ENCODE assay signal across 8 cellular contexts in the genomic region with DNA sequence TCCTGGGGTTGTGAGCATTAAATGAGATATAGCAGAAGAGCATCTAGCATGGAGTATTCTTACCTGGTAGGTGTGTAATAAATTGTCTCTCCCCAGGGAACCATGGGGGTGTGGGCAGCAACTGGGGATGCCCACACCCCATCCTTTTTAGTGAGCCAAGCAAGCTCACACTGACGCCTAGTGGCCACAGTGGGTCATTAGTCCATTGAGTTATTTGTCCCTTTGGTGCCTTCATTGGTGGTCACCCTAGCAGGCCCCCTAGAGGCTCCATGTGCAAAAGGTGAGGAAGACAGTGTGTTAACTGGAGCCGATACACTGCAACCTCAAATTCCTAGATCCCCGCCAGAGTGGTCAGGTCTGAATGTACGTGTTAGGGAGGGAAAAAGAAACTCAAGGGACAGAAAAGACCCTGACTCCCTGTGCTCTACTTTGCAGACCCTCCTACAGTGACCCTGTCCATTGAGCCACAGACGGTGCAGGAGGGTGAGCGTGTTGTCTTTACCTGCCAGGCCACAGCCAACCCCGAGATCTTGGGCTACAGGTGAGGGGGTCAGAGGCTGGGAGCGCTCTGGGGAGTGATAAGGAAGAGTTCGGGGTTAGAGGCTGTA.
DNase-seq lines count a peak whose midpoint lies in the region; ATAC-seq and TF ChIP-seq lines count a peak whose summit lies in the region.

No MANE protein-coding gene starts in this region.

- H3K27ac Mint-ChIP-seq in GM23338 = no peak overlapping the region; the same call in 1 of the 2 replicates
- no peak overlapping the region for H3K27ac Mint-ChIP-seq in activated naive CD8-positive, alpha-beta T cell treated with anti-CD3 and anti-CD28 coated beads, Interleukin-2, amount 10 ng/mL, durations not matched to agents 7 days and 5 days

- DNase-seq in DND-41 = peak; percentile 47
- DNase-seq in GM23338 (ENCODE audit: low spot score) = peak; percentile 95
- DNase-seq in NCI-H446 treated with DMSO at 0.1 percent for 48 hours (lab: John Stamatoyannopoulos, UW) = peak; percentile 41
- peak; percentile 31 for DNase-seq in activated naive CD8-positive, alpha-beta T cell treated with anti-CD3 and anti-CD28 coated beads, Interleukin-2, amount 10 ng/mL, durations not matched to agents 7 days and 5 days
- peak; percentile 43 for DNase-seq in left ventricle myocardium superior
- DNase-seq in skeletal muscle cell (ENCODE audit: low read depth) = peak; percentile 17

- peaks cover 11% of the 10 kb centered on the region for H3K27me3 Mint-ChIP-seq in GM23338 (ENCODE audit: insufficient read depth, low read depth, poor library complexity)
- H3K27me3 Mint-ChIP-seq in activated naive CD8-positive, alpha-beta T cell treated with anti-CD3 and anti-CD28 coated beads, Interleukin-2, amount 10 ng/mL, durations not matched to agents 7 days and 5 days = peaks cover 2% of the 10 kb centered on the region

- no peak overlapping the region for H3K4me3 Mint-ChIP-seq in GM23338
- no peak overlapping the region for H3K4me3 Mint-ChIP-seq in activated naive CD8-positive, alpha-beta T cell treated with anti-CD3 and anti-CD28 coated beads, Interleukin-2, amount 10 ng/mL, durations not matched to agents 7 days and 5 days

- ATAC-seq in DND-41 (ENCODE audit: insufficient read depth, low read depth) (peak; percentile 72), GM23338 (peak; percentile 98), left ventricle myocardium superior (peak; percentile 57), GM21786 (IDR thresholded peaks at IDR 0.05; ENCODE audit: unreplicated experiment) (no peak), GM18502 (IDR thresholded peaks at IDR 0.05; ENCODE audit: poor library complexity, unreplicated experiment) (no peak)
- ATAC-seq in activated naive CD8-positive, alpha-beta T cell treated with anti-CD3 and anti-CD28 coated beads, Interleukin-2, amount 10 ng/mL, durations not matched to agents 7 days and 5 days (ENCODE audit: low read depth) = no peak

- no peaks in the 10 kb centered on the region for H3K4me1 ChIP-seq in DND-41 (ENCODE audit: insufficient read depth, low read length)
- H3K4me1 ChIP-seq in GM23338 (ENCODE audit: insufficient read depth) = no peaks in the 10 kb centered on the region

- TF ChIP-seq CTCF in DND-41 (IDR thresholded peaks at IDR 0.05; ENCODE audit: borderline replicate concordance, extremely low read depth, low read length, poor library complexity, severe bottlenecking) = peak; percentile 70
- peak; percentile 99 to 100 for TF ChIP-seq CTCF in GM23338 (conservative IDR thresholded peaks at IDR 0.05; ENCODE audit: low read depth in 2 of 2)

- intact Hi-C loops in left ventricle myocardium superior (cut with micrococcal nuclease) = loop anchor here (10.0 kb wide), 1 partner anchor 93 kb away; a partner anchor contains a TSS

- peaks cover 66% of the 10 kb centered on the region for H3K36me3 Mint-ChIP-seq in GM23338 (ENCODE audit: low read depth)
- no peaks in the 10 kb centered on the region for H3K36me3 Mint-ChIP-seq in activated naive CD8-positive, alpha-beta T cell treated with anti-CD3 and anti-CD28 coated beads, Interleukin-2, amount 10 ng/mL, durations not matched to agents 7 days and 5 days

- H3K27ac ChIP-seq in DND-41 (ENCODE audit: low read length) (no peak overlapping the region), GM23338 (ENCODE audit: low read depth) (0 out of 2 replicates have a peak overlapping the region, but pooled peaks have one; percentile 45)

- H3K79me2 ChIP-seq in DND-41 (ENCODE audit: insufficient read depth, low read length) = no peaks in the 10 kb centered on the region
- no peaks in the 10 kb centered on the region for H3K79me2 ChIP-seq in GM23338 (replicated peaks; ENCODE audit: insufficient read depth)

- H3K4me3 ChIP-seq in DND-41 (ENCODE audit: low read depth in 1 of 2, low read length in 2 of 2) (no peak overlapping the region), GM23338 (no peak overlapping the region), skeletal muscle cell (ENCODE audit: low read depth, low read length) (no peak overlapping the region)

- peaks cover 7% of the 10 kb centered on the region for H3K4me1 Mint-ChIP-seq in GM23338
- no peaks in the 10 kb centered on the region for H3K4me1 Mint-ChIP-seq in activated naive CD8-positive, alpha-beta T cell treated with anti-CD3 and anti-CD28 coated beads, Interleukin-2, amount 10 ng/mL, durations not matched to agents 7 days and 5 days

- POLR2A ChIA-PET in activated naive CD8-positive, alpha-beta T cell treated with anti-CD3 and anti-CD28 coated beads, Interleukin-2, amount 10 ng/mL, durations not matched to agents 7 days and 5 days (lab: Charles Lee) = no interaction called here

- H3K9me3 ChIP-seq in DND-41 (ENCODE audit: insufficient read depth, low read length, severe bottlenecking) = no peaks in the 10 kb centered on the region

- H3K36me3 ChIP-seq in DND-41 (ENCODE audit: insufficient read depth, low read length) (peaks cover 59% of the 10 kb centered on the region), GM23338 (ENCODE audit: insufficient read depth) (peaks cover 23% of the 10 kb centered on the region; the same call in 1 of the 2 replicates)

- H3K9me2 ChIP-seq in GM23338 (ENCODE audit: insufficient read depth) = no peaks in the 10 kb centered on the region

- H3F3A ChIP-seq in GM23338 (replicated peaks; ENCODE audit: low read depth) = 0 out of 2 replicates have a peak, but pooled peaks cover 2% of the 10 kb centered on the region

- H2AFZ ChIP-seq in DND-41 (ENCODE audit: low read depth, low read length) (no peak overlapping the region), GM23338 (no peak overlapping the region)

- H3K4me2 ChIP-seq in DND-41 (ENCODE audit: insufficient read depth, low read length) = no peak overlapping the region
- H3K4me2 ChIP-seq in GM23338 = no peak overlapping the region

- H4K20me1 ChIP-seq in DND-41 (ENCODE audit: insufficient read depth, low read length) = no peaks in the 10 kb centered on the region; the same call in 1 of the 2 replicates
- H4K20me1 ChIP-seq in GM23338 (replicated peaks; ENCODE audit: insufficient read depth) = no peaks in the 10 kb centered on the region

- no peaks in the 10 kb centered on the region for H3K9me3 Mint-ChIP-seq in GM23338
- H3K9me3 Mint-ChIP-seq in activated naive CD8-positive, alpha-beta T cell treated with anti-CD3 and anti-CD28 coated beads, Interleukin-2, amount 10 ng/mL, durations not matched to agents 7 days and 5 days = no peaks in the 10 kb centered on the region

- H3K9ac ChIP-seq in DND-41 (ENCODE audit: low read depth, low read length) = no peak overlapping the region

- H3K27me3 ChIP-seq in DND-41 (ENCODE audit: insufficient read depth, low read length, poor library complexity) (no peaks in the 10 kb centered on the region), GM23338 (ENCODE audit: insufficient read depth) (no peaks in the 10 kb centered on the region)

TF ChIP-seq in GM23338, 12 proteins besides CTCF, POLR2A, EP300 and RAD21:
- TF ChIP-seq EZH2 (IDR thresholded peaks at IDR 0.05; ENCODE audit: low read depth, unreplicated experiment) = no peak
- no peak; the same call in 1 of the 2 replicates for TF ChIP-seq NANOG (IDR thresholded peaks at IDR 0.05; ENCODE audit: borderline replicate concordance)
- TF ChIP-seq CREB1 (CRISPR knock-in tag; IDR thresholded peaks at IDR 0.05; ENCODE audit: low read depth) = peak; percentile 52

Comparison
In these comparisons a context has a peak if more than half of its experiments do, and no peak if none do; other contexts are left out.
1. ATAC-seq: peak in DND-41 (single experiment), GM23338 (single experiment) and left ventricle myocardium superior (single experiment); none in activated naive CD8-positive, alpha-beta T cell treated with anti-CD3 and anti-CD28 coated beads, Interleukin-2, amount 10 ng/mL, durations not matched to agents 7 days and 5 days (single experiment), GM21786 (single experiment) and GM18502 (single experiment).
2. DNase-seq: peak in every context shown above with its lines; median percentile 95 in GM23338; 47 in DND-41; 43 in left ventricle myocardium superior; 41 in NCI-H446 treated with DMSO at 0.1 percent for 48 hours; 31 in activated naive CD8-positive, alpha-beta T cell treated with anti-CD3 and anti-CD28 coated beads, Interleukin-2, amount 10 ng/mL, durations not matched to agents 7 days and 5 days; 17 in skeletal muscle cell.